ENCODE assay signal across 20 cellular contexts in the genomic region with DNA sequence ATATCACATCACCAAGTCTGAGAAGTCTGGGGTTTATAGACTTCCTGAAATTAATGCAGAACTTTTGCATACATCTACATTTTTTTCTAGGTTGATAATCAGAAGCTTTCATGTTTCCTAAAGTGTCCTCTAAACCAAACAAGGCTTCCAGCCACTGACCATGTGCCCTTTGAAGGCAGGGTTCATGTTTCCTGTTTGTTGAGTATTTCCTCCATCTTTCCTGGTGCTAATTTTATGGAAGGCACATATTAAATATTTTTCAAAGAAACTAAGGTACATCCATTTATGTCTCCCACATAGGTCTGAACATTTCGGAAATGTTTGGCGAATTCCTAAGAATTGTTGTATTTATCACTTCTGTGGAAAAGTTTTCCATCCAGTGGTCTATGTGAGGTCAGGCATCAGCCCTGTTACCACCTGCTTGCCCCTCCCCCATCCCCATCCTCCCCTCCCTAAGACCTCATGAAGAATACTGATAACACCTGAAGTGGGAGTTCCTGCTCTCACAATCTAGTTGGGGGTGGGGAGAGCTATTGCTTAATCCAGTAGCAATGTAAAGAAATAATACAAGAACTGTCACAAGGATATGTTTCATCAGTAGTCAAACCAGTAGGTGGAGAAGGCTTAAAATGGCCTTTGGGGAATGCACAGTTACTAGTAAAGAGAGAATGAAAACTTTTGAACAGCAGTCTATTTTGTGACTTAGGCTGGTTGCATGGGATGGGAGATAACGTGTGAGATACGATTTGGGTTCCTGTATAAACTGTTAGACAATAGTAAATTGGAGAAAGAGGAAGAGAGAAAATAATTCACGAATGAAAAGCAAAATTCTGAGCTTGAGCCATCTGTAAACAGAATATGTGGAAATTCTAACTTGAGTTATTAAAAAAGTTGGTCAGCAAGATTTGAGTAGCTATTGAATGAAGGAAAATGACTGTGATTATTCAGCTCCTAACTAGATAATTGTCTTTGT. TPM values are rescaled to one million over a fixed set of nuclear protein-coding genes. Genes with fewer than 3 reads are reported as not detected.
DNase-seq lines count a peak whose midpoint lies in the region; ATAC-seq, FAIRE-seq and TF ChIP-seq lines count a peak whose summit lies in the region.
"Had no signal": no experiment of that assay in that cellular context is flagged by ENCODE, and none has a peak within 500 bp of the region (broad histone marks: within the 10 kb centered on the region; RNA-seq: fewer than 3 reads in every experiment).

No MANE protein-coding gene starts in this region.

- H3K23me2 ChIP-seq in H1 (ENCODE audit: low read depth, low read length): no peaks in the 10 kb centered on the region; the same call in 1 of the 2 replicates

- no peak overlapping the region for H3K9ac ChIP-seq in IMR-90 (ENCODE audit: low read depth, low read length)
- H3K9ac ChIP-seq in H1 (replicated peaks in 1 of 4; ENCODE audit: extremely low read depth in 1 of 4, low read depth in 3 of 4, low read length in 3 of 4): no peak overlapping the region

- POLR2A ChIA-PET in IMR-90 (lab: Charles Lee; ENCODE audit: unreplicated experiment): no interaction called here
- POLR2A ChIA-PET in H1 (lab: Charles Lee; ENCODE audit: partially characterized antibody): interaction anchor here (0.8 kb wide), 1 partner anchor 12 kb away, joined by 3 read pairs; no protein-coding TSS in a partner anchor
- POLR2A ChIA-PET in naive thymus-derived CD4-positive, alpha-beta T cell (lab: Charles Lee): interaction anchor here (0.7 kb wide), 1 partner anchor 8 kb away, joined by 5 read pairs; no protein-coding TSS in a partner anchor

- no peaks in the 10 kb centered on the region for H3K27me3 Mint-ChIP-seq in naive thymus-derived CD4-positive, alpha-beta T cell
- H3K27me3 Mint-ChIP-seq: stimulated activated naive CD8-positive, alpha-beta T cell treated with anti-CD3 and anti-CD28 coated beads, Interleukin-15, amount 100 ng/mL, for 72 hours had no signal

- peak; percentile 51 to 63 for DNase-seq in AML-193 (lab: John Stamatoyannopoulos, UW)
- no peak for DNase-seq in IMR-90
- peak; percentile 94 for DNase-seq in OCI-M1 (lab: John Stamatoyannopoulos, UW)
- DNase-seq in H1 (ENCODE audit: low read depth in 1 of 2, low spot score in 2 of 2): no peak
- no peak for DNase-seq in naive thymus-derived CD4-positive, alpha-beta T cell
- DNase-seq in omental fat pad (ENCODE audit: low spot score): no peak
- no peak for DNase-seq in frontal cortex (ENCODE audit: low spot score in 2 of 2)
- DNase-seq: activated CD4-positive, CD25-positive, alpha-beta regulatory T cell treated with anti-CD3 and anti-CD28 coated beads, Interleukin-2, amount 50 U/mL, for 72 hours; activated CD8-positive, alpha-beta memory T cell treated with anti-CD3 and anti-CD28 coated beads, Interleukin-2, amount 50 U/mL, for 4 hours; activated naive CD4-positive, alpha-beta T cell treated with anti-CD3 and anti-CD28 coated beads for 36 hours; esophagus squamous epithelium; heart left ventricle; kidney; NCI-H526; RPMI8226; stimulated activated CD4-positive, alpha-beta T cell treated with anti-CD3 and anti-CD28 coated beads, Interleukin-15, amount 100 ng/mL, for 24 hours; stimulated activated naive CD8-positive, alpha-beta T cell treated with anti-CD3 and anti-CD28 coated beads, Interleukin-15, amount 100 ng/mL, for 72 hours had no signal

- H4K91ac ChIP-seq in IMR-90 (ENCODE audit: insufficient read depth, low read depth, low read length) (no peak overlapping the region), H1 (replicated peaks; ENCODE audit: insufficient read length, low read length) (no peak overlapping the region)

- H3K9me3 ChIP-seq in IMR-90 (ENCODE audit: control insufficient read depth, insufficient read depth, low read length): no peaks in the 10 kb centered on the region
- no peaks in the 10 kb centered on the region for H3K9me3 ChIP-seq in H1 (ENCODE audit: insufficient read depth in 2 of 2, low read depth in 1 of 2, low read length in 1 of 2)
- H3K9me3 ChIP-seq in naive thymus-derived CD4-positive, alpha-beta T cell (ENCODE audit: control insufficient read depth in 2 of 3, low read length in 3 of 3): no peaks in the 10 kb centered on the region
- H3K9me3 ChIP-seq: body of pancreas, esophagus squamous epithelium, heart left ventricle had no signal

- no peak for TF ChIP-seq EP300 in H1 (IDR thresholded peaks at IDR 0.05; ENCODE audit: borderline replicate concordance in 1 of 2, low read depth in 2 of 2, low read length in 2 of 2)

- H2BK5ac ChIP-seq in IMR-90 (ENCODE audit: low read depth, low read length, poor library complexity, severe bottlenecking) (no peak overlapping the region), H1 (ENCODE audit: low read depth, low read length) (no peak overlapping the region)

- H2BK120ac ChIP-seq in IMR-90 (ENCODE audit: low read depth, low read length): no peak overlapping the region
- H2BK120ac ChIP-seq in H1 (replicated peaks; ENCODE audit: low read depth, low read length): no peak overlapping the region

- H3K14ac ChIP-seq in IMR-90 (replicated peaks; ENCODE audit: low read depth, low read length): no peak overlapping the region
- H3K14ac ChIP-seq in H1 (ENCODE audit: insufficient read length): no peak overlapping the region

- H3K27me3 ChIP-seq in IMR-90 (ENCODE audit: control insufficient read depth, insufficient read depth, low read length) (no peaks in the 10 kb centered on the region), H1 (replicated peaks in 1 of 4; ENCODE audit: control insufficient read depth in 3 of 4, extremely low read depth in 1 of 4, insufficient read depth in 3 of 4, low read length in 3 of 4) (no peaks in the 10 kb centered on the region)
- no peaks in the 10 kb centered on the region for H3K27me3 ChIP-seq in naive thymus-derived CD4-positive, alpha-beta T cell (ENCODE audit: control insufficient read depth in 2 of 2, insufficient read depth in 2 of 2, low read length in 2 of 2)
- H3K27me3 ChIP-seq: body of pancreas, esophagus squamous epithelium, heart left ventricle had no signal

- H2AFZ ChIP-seq in IMR-90 (replicated peaks; ENCODE audit: low read length, poor library complexity) (no peak overlapping the region), H1 (ENCODE audit: low read length) (no peak overlapping the region)

- CTCF ChIA-PET in IMR-90 (lab: Yijun Ruan, JAX) (no interaction called here), H1 (lab: Charles Lee; ENCODE audit: partially characterized antibody) (interaction anchor here (0.5 to 2.4 kb wide), 16 partner anchors 8 to 326 kb away, joined by 3 to 10 read pairs (median 4); no protein-coding TSS in a partner anchor)
- CTCF ChIA-PET in naive thymus-derived CD4-positive, alpha-beta T cell (lab: Charles Lee): no interaction called here

- H3K18ac ChIP-seq in IMR-90 (ENCODE audit: low read depth, low read length) (no peak overlapping the region), H1 (ENCODE audit: extremely low read depth, low read length) (no peak overlapping the region)

- BruUV-seq in IMR-90 (replicated peaks; lab: Mats Ljungman, UMichigan): no TSS peak

- H3K56ac ChIP-seq in IMR-90 (ENCODE audit: extremely low read depth, insufficient read depth, low read length) (no peak overlapping the region), H1 (replicated peaks; ENCODE audit: insufficient read length, low read depth, low read length) (no peak overlapping the region)

- H2AK5ac ChIP-seq in IMR-90 (ENCODE audit: low read depth, low read length): no peak overlapping the region
- H2AK5ac ChIP-seq in H1 (ENCODE audit: low read depth, low read length): no peak overlapping the region

- TF ChIP-seq RAD21 in IMR-90 (IDR thresholded peaks at IDR 0.05; ENCODE audit: low read length) (no peak), H1 (IDR thresholded peaks at IDR 0.05 in 1 of 2, conservative IDR thresholded peaks at IDR 0.05 in 1 of 2; ENCODE audit: low read depth in 2 of 2, low read length in 2 of 2) (no peak)

- intact Hi-C loops in IMR-90 (cut with micrococcal nuclease): no loop called here
- intact Hi-C loops in naive thymus-derived CD4-positive, alpha-beta T cell (cut with micrococcal nuclease): no loop called here

- H3K36me3 Mint-ChIP-seq in naive thymus-derived CD4-positive, alpha-beta T cell: no peaks in the 10 kb centered on the region

- H3K9me1 ChIP-seq in IMR-90 (ENCODE audit: insufficient read depth, low read length): no peaks in the 10 kb centered on the region

- H3K4me3 ChIP-seq in IMR-90 (ENCODE audit: insufficient read depth, low read depth, low read length) (no peak overlapping the region), H1 (ENCODE audit: extremely low read depth in 1 of 4, insufficient read depth in 2 of 4, low read depth in 3 of 4, low read length in 4 of 4) (no peak overlapping the region)
- H3K4me3 ChIP-seq in naive thymus-derived CD4-positive, alpha-beta T cell (ENCODE audit: low read length): no peak overlapping the region
- H3K4me3 ChIP-seq: body of pancreas, esophagus squamous epithelium, heart left ventricle had no signal

- no peak overlapping the region for H2BK12ac ChIP-seq in H1 (ENCODE audit: low read depth, low read length)

- peaks cover 37 to 96% of the 10 kb centered on the region in 2 experiments for H3K79me2 ChIP-seq in H1 (ENCODE audit: control insufficient read depth in 1 of 2, insufficient read depth in 2 of 2, low read length in 2 of 2)

- no peaks in the 10 kb centered on the region; the same call in 1 of the 2 replicates for H4K20me1 ChIP-seq in IMR-90 (ENCODE audit: insufficient read depth, low read length)
- H4K20me1 ChIP-seq in H1 (replicated peaks in 1 of 2; ENCODE audit: control insufficient read depth in 1 of 2, insufficient read depth in 2 of 2, low read length in 2 of 2): peaks cover 10 to 12% of the 10 kb centered on the region in 2 experiments

- H3K27ac ChIP-seq in IMR-90 (ENCODE audit: insufficient read depth, low read length) (no peak overlapping the region), H1 (ENCODE audit: low read depth, low read length) (no peak overlapping the region)
- no peak overlapping the region for H3K27ac ChIP-seq in naive thymus-derived CD4-positive, alpha-beta T cell (ENCODE audit: low read depth, low read length)
- H3K27ac ChIP-seq: body of pancreas, heart left ventricle had no signal

- peaks cover 2% of the 10 kb centered on the region; the same call in 1 of the 2 replicates for H3K4me1 ChIP-seq in IMR-90 (ENCODE audit: control insufficient read depth, insufficient read depth, low read length)
- H3K4me1 ChIP-seq in H1 (replicated peaks in 1 of 4; ENCODE audit: control insufficient read depth in 3 of 4, insufficient read depth in 4 of 4, low read length in 3 of 4): peaks cover 10 to 50% (median 32%) of the 10 kb centered on the region in 4 experiments
- peaks cover 8 to 11% of the 10 kb centered on the region in 2 donors for H3K4me1 ChIP-seq in naive thymus-derived CD4-positive, alpha-beta T cell (ENCODE audit: control insufficient read depth in 2 of 2, insufficient read depth in 2 of 2, low read length in 2 of 2)

- H3K36me3 ChIP-seq in IMR-90 (ENCODE audit: control insufficient read depth, insufficient read depth, low read length) (no peaks in the 10 kb centered on the region), H1 (ENCODE audit: control insufficient read depth in 2 of 4, insufficient read depth in 4 of 4, low read length in 3 of 4) (no peaks in the 10 kb centered on the region)
- no peaks in the 10 kb centered on the region for H3K36me3 ChIP-seq in naive thymus-derived CD4-positive, alpha-beta T cell (ENCODE audit: control insufficient read depth in 2 of 3, insufficient read depth in 3 of 3, low read length in 3 of 3)
- H3K36me3 ChIP-seq: esophagus squamous epithelium, heart left ventricle had no signal

- in situ Hi-C loops in IMR-90 (cut with MboI; ENCODE audit: low sequenced_read_pairs): no loop called here

- TF ChIP-seq POLR2A in IMR-90 (IDR thresholded peaks at IDR 0.05; ENCODE audit: low read depth, low read length) (no peak), H1 (IDR thresholded peaks at IDR 0.05; ENCODE audit: control extremely low read depth in 1 of 2, low read depth in 2 of 2, low read length in 2 of 2) (no peak)

- dilution Hi-C loops in IMR-90 (cut with HindIII; ENCODE audit: low sequenced_read_pairs, unreplicated experiment): no loop called here

- H3K4me1 Mint-ChIP-seq in naive thymus-derived CD4-positive, alpha-beta T cell: peaks cover 25 to 75% (median 46%) of the 10 kb centered on the region in 7 donors

- peaks cover 0 to 2% (median 0%) of the 10 kb centered on the region in 11 donors for H3K9me3 Mint-ChIP-seq in naive thymus-derived CD4-positive, alpha-beta T cell
- H3K9me3 Mint-ChIP-seq: activated naive CD4-positive, alpha-beta T cell treated with anti-CD3 and anti-CD28 coated beads for 36 hours; stimulated activated naive CD8-positive, alpha-beta T cell treated with anti-CD3 and anti-CD28 coated beads, Interleukin-15, amount 100 ng/mL, for 72 hours had no signal

- ATAC-seq in IMR-90 (ENCODE audit: low read depth): no peak
- ATAC-seq in naive thymus-derived CD4-positive, alpha-beta T cell: no peak
- ATAC-seq in omental fat pad (ENCODE audit: low FRiP score): no peak
- ATAC-seq in GM21825 (IDR thresholded peaks at IDR 0.05; ENCODE audit: unreplicated experiment): no peak
- ATAC-seq: body of pancreas; heart left ventricle; stimulated activated naive CD8-positive, alpha-beta T cell treated with anti-CD3 and anti-CD28 coated beads, Interleukin-15, amount 100 ng/mL, for 72 hours had no signal

- no peak for TF ChIP-seq CTCF in IMR-90 (conservative IDR thresholded peaks at IDR 0.05; ENCODE audit: low read depth, low read length)
- no peak for TF ChIP-seq CTCF in H1 (IDR thresholded peaks at IDR 0.05; ENCODE audit: control extremely low read depth in 1 of 3, insufficient read depth in 1 of 3, low read depth in 1 of 3, low read length in 3 of 3)
- TF ChIP-seq CTCF in omental fat pad (IDR thresholded peaks at IDR 0.05): no peak

- H2BK15ac ChIP-seq in IMR-90 (ENCODE audit: low read depth, low read length) (no peak overlapping the region), H1 (ENCODE audit: low read length) (no peak overlapping the region)

- H3K23ac ChIP-seq in IMR-90 (ENCODE audit: low read depth, low read length): no peak overlapping the region
- no peak overlapping the region for H3K23ac ChIP-seq in H1 (ENCODE audit: insufficient read length)

- H3K4ac ChIP-seq in IMR-90 (ENCODE audit: low read depth, low read length): no peak overlapping the region
- H3K4ac ChIP-seq in H1 (replicated peaks; ENCODE audit: insufficient read length, low read depth, low read length): no peak overlapping the region

- H3K27ac Mint-ChIP-seq in naive thymus-derived CD4-positive, alpha-beta T cell: no peak overlapping the region
- H3K27ac Mint-ChIP-seq: activated naive CD4-positive, alpha-beta T cell treated with anti-CD3 and anti-CD28 coated beads for 36 hours; stimulated activated naive CD8-positive, alpha-beta T cell treated with anti-CD3 and anti-CD28 coated beads, Interleukin-15, amount 100 ng/mL, for 72 hours had no signal

- FAIRE-seq in H1 (lab: Jason Lieb, UNC) (no peak), frontal cortex (lab: Jason Lieb, UNC) (no peak)
- FAIRE-seq: kidney, urothelium cell line had no signal

- H3K4me3 Mint-ChIP-seq in naive thymus-derived CD4-positive, alpha-beta T cell: no peak overlapping the region
- H3K4me3 Mint-ChIP-seq: activated naive CD4-positive, alpha-beta T cell treated with anti-CD3 and anti-CD28 coated beads for 36 hours; stimulated activated naive CD8-positive, alpha-beta T cell treated with anti-CD3 and anti-CD28 coated beads, Interleukin-15, amount 100 ng/mL, for 72 hours had no signal

- H3K4me2 ChIP-seq in IMR-90 (ENCODE audit: low read depth, low read length) (no peak overlapping the region), H1 (ENCODE audit: insufficient read depth in 1 of 2, low read depth in 2 of 2, low read length in 2 of 2) (no peak overlapping the region)

- WGBS in IMR-90 (ENCODE audit: extremely low coverage in 2 of 2, insufficient read length in 1 of 2), 2 experiments: 93% methylated on average over 2 of the region's 5 CpGs; no CpG with 5 or more reads in 1 of the 2 experiments
- WGBS in H1 (ENCODE audit: extremely low coverage in 1 of 2, insufficient coverage in 1 of 2, insufficient read length in 1 of 2, insufficient replicate concordance in 2 of 2, low coverage in 1 of 2, low lambda C conversion rate in 2 of 2, missing lambda C conversion rate in 1 of 2), 2 experiments: 84% methylated on average over 5 of the region's 5 CpGs; no CpG with 5 or more reads in 1 of the 2 experiments

- H2BK20ac ChIP-seq in IMR-90 (ENCODE audit: low read depth, low read length) (no peak overlapping the region), H1 (ENCODE audit: low read length) (no peak overlapping the region)

- H2AK9ac ChIP-seq in IMR-90 (replicated peaks; ENCODE audit: low read depth, low read length, poor library complexity): no peak overlapping the region

- H4K8ac ChIP-seq in IMR-90 (ENCODE audit: low read depth in 2 of 2, low read length in 2 of 2): no peak overlapping the region
- no peak overlapping the region for H4K8ac ChIP-seq in H1 (ENCODE audit: extremely low read depth, insufficient read depth, low read length)

- H3K79me1 ChIP-seq in IMR-90 (ENCODE audit: low read depth in 1 of 2, low read length in 2 of 2): peaks cover 35 to 46% of the 10 kb centered on the region in 2 experiments; a peak in 3 of 4 replicates
- H3K79me1 ChIP-seq in H1 (ENCODE audit: low read depth, low read length): peaks cover 11% of the 10 kb centered on the region; the same call in 1 of the 2 replicates

- no peak overlapping the region for H4K5ac ChIP-seq in IMR-90 (ENCODE audit: low read depth, low read length)
- H4K5ac ChIP-seq in H1 (ENCODE audit: insufficient read length, low read depth, low read length): no peak overlapping the region

RNA-seq across cellular contexts. Expression of a gene that starts 5.9 kb away (rescaled TPM):
- total RNA-seq in IMR-90 (2012; rRNA removed) (31.2 and 43.9 TPM in 2 replicates), omental fat pad (10 to 100 TPM in 2 of 4 donors, 1 to 10 TPM in 2; 7.6 to 11.4 (median 9.5) TPM), frontal cortex (13.5 TPM)
- polyA plus RNA-seq in IMR-90 (2012; rRNA removed) (14.3 and 19.1 TPM in 2 replicates), H1 (2011; rRNA removed) (11.1 and 22.4 TPM in 2 replicates)
- 3.6 and 4.2 TPM in 2 replicates for polyA plus RNA-seq in IMR-90 (2012; cell fraction: cytosol; rRNA removed)
- 2.9 and 26.0 TPM in 2 replicates for polyA plus RNA-seq in IMR-90 (2012; cell fraction: nucleus; rRNA removed; ENCODE audit: low replicate concordance)
- total RNA-seq in H1 (2021; fragmentation: NEBNext Ultra II Directional; extraction: Animal tissue kit (Norgen Biotek cat#: 25700)): 78.9 and 85.5 TPM in 2 replicates
- polyA plus RNA-seq in H1 (2011; cell fraction: cytosol; rRNA removed): 25.8 TPM
- polyA plus RNA-seq in H1 (2011; cell fraction: nucleus; rRNA removed): 19.5 TPM
- 36.2 to 78.8 TPM (median 45.0 TPM) in 4 replicates for polyA plus RNA-seq in H1 (2012, experiment 1 of 2)
- polyA plus RNA-seq in H1 (2012, experiment 2 of 2): 3.2 TPM
- 70.1 TPM for polyA plus RNA-seq in H1 (2013, experiment 1 of 2)
- 71.3 TPM for polyA plus RNA-seq in H1 (2013, experiment 2 of 2)
- 52.2 and 73.6 TPM in 2 replicates for polyA minus RNA-seq in H1 (2011; rRNA and poly(A)+ RNA removed)
- 32.2 TPM for polyA minus RNA-seq in H1 (2011; cell fraction: cytosol; rRNA and poly(A)+ RNA removed)
- polyA minus RNA-seq in H1 (2011; cell fraction: nucleus; rRNA and poly(A)+ RNA removed): 71.8 TPM
- total RNA-seq in naive thymus-derived CD4-positive, alpha-beta T cell: 10 to 100 TPM; 10.2 to 24.1 (median 21.2) TPM
- polyA plus RNA-seq in naive thymus-derived CD4-positive, alpha-beta T cell: 1 to 10 TPM; 8.3 to 9.4 TPM

Comparison
In these comparisons a context has a peak if more than half of its experiments do, and no peak if none do; other contexts are left out.
1. DNase-seq: peak in AML-193 (2 of 2) and OCI-M1 (single experiment); none in IMR-90 (single experiment), H1 (0 of 2), naive thymus-derived CD4-positive, alpha-beta T cell (0 of 9), omental fat pad (single experiment) and frontal cortex (0 of 2).